In the genomic region with DNA sequence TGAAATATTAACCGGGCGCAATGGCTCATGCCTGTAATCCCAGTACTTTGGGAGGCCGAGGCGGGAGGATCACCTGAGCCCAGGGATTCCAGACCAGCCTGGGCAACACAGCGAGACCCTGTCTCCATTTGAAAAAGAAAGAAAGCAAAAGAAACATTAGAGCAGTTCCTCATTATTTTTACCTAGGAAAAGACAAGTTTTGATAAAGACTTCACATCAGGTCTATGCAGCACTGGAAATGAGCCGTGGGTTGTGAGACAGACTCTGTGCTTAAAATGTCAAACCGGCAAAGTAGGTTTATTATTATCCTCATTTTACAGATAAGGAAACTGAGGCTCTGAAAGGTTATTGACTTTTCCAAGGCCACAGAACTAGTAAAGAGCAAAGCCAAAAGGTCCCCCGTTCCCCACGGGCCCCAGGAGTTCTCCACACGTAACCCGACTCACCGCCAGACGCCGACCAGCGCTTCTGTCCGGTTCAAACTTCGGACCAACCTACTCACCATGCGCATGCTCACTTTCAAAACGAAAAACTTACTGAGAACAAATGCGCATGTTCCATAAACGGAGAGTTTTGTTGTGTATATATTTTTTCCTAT, we compare ENCODE assay signal across 8 cellular contexts. TPM values are rescaled to one million over a fixed set of nuclear protein-coding genes. Genes with fewer than 3 reads are reported as not detected.
DNase-seq lines count a peak whose midpoint lies in the region; ATAC-seq and TF ChIP-seq lines count a peak whose summit lies in the region.

No MANE protein-coding gene starts in this region.

- no peaks in the 10 kb centered on the region for H3K36me3 ChIP-seq in CD8-positive, alpha-beta T cell (ENCODE audit: insufficient read depth, low read length)
- H3K36me3 ChIP-seq in lower lobe of right lung = peaks cover 18% of the 10 kb centered on the region

- intact Hi-C loops in CD8-positive, alpha-beta T cell (cut with DNase I, micrococcal nuclease) = loop anchor here (2.0 to 10.0 kb wide), 10 partner anchors 55 to 1378 kb away; a partner anchor contains a TSS
- intact Hi-C loops in lower lobe of right lung (cut with DNase I) = no loop called here

- H3K4me3 ChIP-seq in CD8-positive, alpha-beta T cell (ENCODE audit: low read depth, low read length) = peak overlapping the region; percentile 69
- H3K4me3 ChIP-seq in LNCaP clone FGC (ENCODE audit: low read depth, low read length) (peak overlapping the region; percentile 96), lower lobe of right lung (peak overlapping the region; percentile 98)

- no peaks in the 10 kb centered on the region for H3K27me3 ChIP-seq in CD8-positive, alpha-beta T cell (ENCODE audit: insufficient read depth, low read length)
- H3K27me3 ChIP-seq in lower lobe of right lung (ENCODE audit: low read depth) = no peaks in the 10 kb centered on the region

- H3K9me3 ChIP-seq in CD8-positive, alpha-beta T cell (ENCODE audit: low read length) = no peaks in the 10 kb centered on the region
- no peaks in the 10 kb centered on the region for H3K9me3 ChIP-seq in lower lobe of right lung

- POLR2A ChIA-PET in CD8-positive, alpha-beta T cell (lab: Charles Lee) = interaction anchor here (0.6 to 2.1 kb wide), 6 partner anchors 10 to 708 kb away, joined by 3 to 9 read pairs (median 4); a partner anchor contains a TSS

- H3K36me3 Mint-ChIP-seq in CD8-positive, alpha-beta T cell = peaks cover 46% of the 10 kb centered on the region
- H3K36me3 Mint-ChIP-seq in type B pancreatic cell = peaks cover 5% of the 10 kb centered on the region

- peak overlapping the region; percentile 100 for H3K27ac Mint-ChIP-seq in CD8-positive, alpha-beta T cell
- peak overlapping the region; percentile 95 for H3K27ac Mint-ChIP-seq in type B pancreatic cell

- H3K27ac ChIP-seq in CD8-positive, alpha-beta T cell (ENCODE audit: low read depth, low read length) = peak overlapping the region; percentile 89
- peak overlapping the region; percentile 46 for H3K27ac ChIP-seq in caudate nucleus (ENCODE audit: low read depth, low read length)
- peak overlapping the region; percentile 95 for H3K27ac ChIP-seq in lower lobe of right lung

- H3K4me1 ChIP-seq in CD8-positive, alpha-beta T cell (ENCODE audit: insufficient read depth, low read length) = peaks cover 33% of the 10 kb centered on the region
- H3K4me1 ChIP-seq in lower lobe of right lung = peaks cover 32% of the 10 kb centered on the region

- peak overlapping the region; percentile 100 for H3K4me3 Mint-ChIP-seq in CD8-positive, alpha-beta T cell
- peak overlapping the region; percentile 99 for H3K4me3 Mint-ChIP-seq in type B pancreatic cell

- no peak for ATAC-seq in CD8-positive, alpha-beta T cell
- ATAC-seq in GM21825 (IDR thresholded peaks at IDR 0.05; ENCODE audit: unreplicated experiment) (peak; percentile 48), lower lobe of right lung (peak; percentile 79 to 82)

- no peaks in the 10 kb centered on the region for H3K9me3 Mint-ChIP-seq in CD8-positive, alpha-beta T cell
- no peaks in the 10 kb centered on the region for H3K9me3 Mint-ChIP-seq in type B pancreatic cell

- H3K4me1 Mint-ChIP-seq in CD8-positive, alpha-beta T cell (ENCODE audit: low read depth) = peaks cover 56% of the 10 kb centered on the region
- peaks cover 11% of the 10 kb centered on the region for H3K4me1 Mint-ChIP-seq in type B pancreatic cell (ENCODE audit: unreplicated experiment)

- no peak for TF ChIP-seq CTCF in CD8-positive, alpha-beta T cell (IDR thresholded peaks at IDR 0.05)
- TF ChIP-seq CTCF in LNCaP clone FGC (IDR thresholded peaks at IDR 0.05; ENCODE audit: control insufficient read depth, extremely low read depth, insufficient read depth) = no peak
- TF ChIP-seq CTCF in lower lobe of right lung (IDR thresholded peaks at IDR 0.05) = no peak
- TF ChIP-seq CTCF in type B pancreatic cell (conservative IDR thresholded peaks at IDR 0.05) = peak; percentile 39

- CTCF ChIA-PET in CD8-positive, alpha-beta T cell (lab: Charles Lee) = interaction anchor here (1.0 kb wide), 1 partner anchor 582 kb away, joined by 4 read pairs; no protein-coding TSS in a partner anchor

- no peaks in the 10 kb centered on the region for H3K27me3 Mint-ChIP-seq in CD8-positive, alpha-beta T cell (ENCODE audit: low read depth)
- no peaks in the 10 kb centered on the region for H3K27me3 Mint-ChIP-seq in type B pancreatic cell

- peak in 1 of 7 experiments; percentile 20 for DNase-seq in CD8-positive, alpha-beta T cell
- DNase-seq in LNCaP clone FGC (ENCODE audit: low read depth) = no peak
- peak in 13 of 61 donors; percentile 0 to 81 (median 48) for DNase-seq in caudate nucleus (lab: John Stamatoyannopoulos, UW)
- no peak for DNase-seq in lower lobe of right lung
- DNase-seq in type B pancreatic cell (ENCODE audit: extremely low spot score, unreplicated experiment) = no peak
- no peak for DNase-seq in kidney tubule cell (ENCODE audit: low spot score)
- DNase-seq in stimulated activated CD4-positive, alpha-beta T cell treated with anti-CD3 and anti-CD28 coated beads, Interleukin-4, amount 100 ng/mL, for 4 hours = no peak

RNA-seq across cellular contexts. Expression of a gene that starts 0.4 kb away (rescaled TPM):
- 10 to 100 TPM in 1 of 2 experiments, 1 to 10 TPM in 1; 9.7 to 11.0 TPM for total RNA-seq in CD8-positive, alpha-beta T cell
- total RNA-seq in lower lobe of right lung = 14.7 TPM
- 8.0 and 16.7 TPM in 2 replicates for total RNA-seq in type B pancreatic cell (ENCODE audit: low replicate concordance)

RNA-seq across cellular contexts. Expression of a gene that starts 0.6 kb away (rescaled TPM):
- total RNA-seq in CD8-positive, alpha-beta T cell = 100 to 1,000 TPM; 153 to 171 TPM
- total RNA-seq in lower lobe of right lung (29.0 TPM), type B pancreatic cell (ENCODE audit: low replicate concordance) (38.2 and 38.8 TPM in 2 replicates)
